In the genomic region with DNA sequence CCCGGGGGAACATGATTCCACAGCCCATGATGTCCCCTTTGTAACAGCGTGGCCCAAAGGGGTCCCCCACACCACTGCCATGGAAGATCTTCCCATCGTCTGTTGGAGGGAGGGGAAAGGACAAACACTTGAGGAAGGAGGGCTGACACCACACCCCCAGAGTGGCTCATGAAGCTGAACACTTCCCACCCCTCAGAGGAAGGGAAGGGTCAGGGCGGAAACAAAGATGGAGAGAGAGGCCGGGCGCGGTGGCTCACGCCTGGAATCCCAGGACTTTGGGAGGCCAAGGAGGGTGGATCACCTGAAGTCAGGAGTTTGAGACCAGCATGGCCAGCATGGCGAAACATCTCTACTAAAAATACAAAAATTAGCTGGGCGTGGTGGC, we compare ENCODE assay signal across 15 cellular contexts. TPM values are rescaled to one million over a fixed set of nuclear protein-coding genes. Genes with fewer than 3 reads are reported as not detected.
DNase-seq lines count a peak whose midpoint lies in the region; ATAC-seq, FAIRE-seq and TF ChIP-seq lines count a peak whose summit lies in the region.
"Had no signal": no experiment of that assay in that cellular context is flagged by ENCODE, and none has a peak within 500 bp of the region (broad histone marks: within the 10 kb centered on the region; RNA-seq: fewer than 3 reads in every experiment).

No MANE protein-coding gene starts in this region.

- H3K27ac ChIP-seq in muscle layer of duodenum (ENCODE audit: low read length) = peak overlapping the region; percentile 80
- peak overlapping the region; percentile 36 to 62 (median 48) for H3K27ac ChIP-seq in transverse colon
- H3K27ac ChIP-seq: KMS-11 had no signal

- no peaks in the 10 kb centered on the region for H3K27me3 ChIP-seq in muscle layer of duodenum (ENCODE audit: low read depth, low read length)
- no peaks in the 10 kb centered on the region for H3K27me3 ChIP-seq in transverse colon
- H3K27me3 ChIP-seq: pancreas had no signal

- H3K36me3 Mint-ChIP-seq in chondrocyte (ENCODE audit: low read depth) = peaks cover 24% of the 10 kb centered on the region

- in situ Hi-C loops in transverse colon (cut with MboI; ENCODE audit: low pct_ligation_motif_present in 1 of 4, low pct_unique_long_range_greater_than_20kb in 1 of 4, low sequenced_read_pairs in 3 of 4) = loop anchor here in 3 of 4 donors (10.0 to 25.0 kb wide), 3 partner anchors 118 to 221 kb away; a partner anchor contains a TSS

- peak overlapping the region; percentile 70 for H3K27ac Mint-ChIP-seq in chondrocyte (ENCODE audit: unreplicated experiment)
- H3K27ac Mint-ChIP-seq: activated T-helper 2 cell treated with anti-CD3 and anti-CD28 coated beads, Interferon-gamma antibody, Interleukin-2, Interleukin-4, amounts not matched to agents 10 μg/mL and 5 μg/mL and 100 μg/mL, durations not matched to agents 14 hours and 24 hours and 36 hours had no signal

- H3K4me3 ChIP-seq in muscle layer of duodenum (ENCODE audit: low read depth in 1 of 2, low read length in 2 of 2) (peak overlapping the region in 1 of 2 donors; percentile 11), transverse colon (no peak overlapping the region)
- H3K4me3 ChIP-seq: pancreas had no signal

- peaks cover 80% of the 10 kb centered on the region for H3K4me1 Mint-ChIP-seq in chondrocyte (ENCODE audit: low read depth)

- H3K9me3 ChIP-seq in muscle layer of duodenum (ENCODE audit: control insufficient read depth in 1 of 2, low read length in 2 of 2) = no peaks in the 10 kb centered on the region
- no peaks in the 10 kb centered on the region for H3K9me3 ChIP-seq in transverse colon
- H3K9me3 ChIP-seq: pancreas had no signal

- peaks cover 18 to 58% of the 10 kb centered on the region in 2 donors for H3K4me1 ChIP-seq in muscle layer of duodenum (ENCODE audit: control insufficient read depth in 1 of 2, insufficient read depth in 2 of 2, low read length in 2 of 2)
- H3K4me1 ChIP-seq in transverse colon = peaks cover 7 to 27% (median 8%) of the 10 kb centered on the region in 4 donors

- TF ChIP-seq CTCF in chondrocyte (IDR thresholded peaks at IDR 0.05) = no peak
- TF ChIP-seq CTCF in transverse colon (IDR thresholded peaks at IDR 0.05) = no peak

- TF ChIP-seq POLR2A in transverse colon (IDR thresholded peaks at IDR 0.05) = no peak
- TF ChIP-seq POLR2A in H54 (IDR thresholded peaks at IDR 0.05; ENCODE audit: low read depth, low read length) = no peak

- DNase-seq in activated effector memory CD4-positive, alpha-beta T cell treated with anti-CD3 and anti-CD28 coated beads, Interleukin-2, amount 50 U/mL, for 16 hours = peak; percentile 56
- no peak for DNase-seq in activated effector memory CD4-positive, alpha-beta T cell treated with Interleukin-2 at 50 U/mL for 16 hours
- DNase-seq in chondrocyte (ENCODE audit: low spot score) = peak; percentile 29
- no peak for DNase-seq in transverse colon
- no peak for DNase-seq in stimulated activated CD4-positive, alpha-beta T cell treated with anti-CD3 and anti-CD28 coated beads, Interleukin-2, amount 100 ng/mL, for 24 hours
- DNase-seq in H54 (ENCODE audit: insufficient read length, low spot score) = no peak

- WGBS in transverse colon (ENCODE audit: low coverage in 1 of 2), 2 donors = 88 to 100% methylated on average over 2 to 10 of the region's 10 CpGs

- no peak for TF ChIP-seq EP300 in transverse colon (IDR thresholded peaks at IDR 0.05; ENCODE audit: low read depth)

- no peak for ATAC-seq in GM18909 (IDR thresholded peaks at IDR 0.05; ENCODE audit: poor library complexity, unreplicated experiment)

- H3K4me3 Mint-ChIP-seq in chondrocyte (ENCODE audit: unreplicated experiment) = no peak overlapping the region
- H3K4me3 Mint-ChIP-seq: stimulated activated naive CD8-positive, alpha-beta T cell treated with anti-CD3 and anti-CD28 coated beads, Interleukin-15, Interleukin-2, amounts not matched to agents 100 ng/mL and 50 ng/mL, for 24 hours had no signal

- peaks cover 27 to 34% of the 10 kb centered on the region in 2 donors for H3K36me3 ChIP-seq in muscle layer of duodenum (ENCODE audit: control insufficient read depth in 1 of 2, insufficient read depth in 2 of 2, low read length in 2 of 2)
- peaks cover 0 to 10% (median 0%) of the 10 kb centered on the region in 4 donors for H3K36me3 ChIP-seq in transverse colon

- intact Hi-C loops in transverse colon (cut with DNase I; ENCODE audit: low total_unique reads) = loop anchor here (10.0 kb wide), 2 partner anchors 128 to 218 kb away; no protein-coding TSS in a partner anchor

- no peaks in the 10 kb centered on the region for H3K9me3 Mint-ChIP-seq in chondrocyte (ENCODE audit: low read depth)
- H3K9me3 Mint-ChIP-seq: activated T-helper 2 cell treated with anti-CD3 and anti-CD28 coated beads, Interferon-gamma antibody, Interleukin-2, Interleukin-4, amounts not matched to agents 10 μg/mL and 5 μg/mL and 100 μg/mL, durations not matched to agents 14 hours and 24 hours and 36 hours; stimulated activated naive CD8-positive, alpha-beta T cell treated with anti-CD3 and anti-CD28 coated beads, Interleukin-15, Interleukin-2, amounts not matched to agents 100 ng/mL and 50 ng/mL, for 24 hours had no signal

- FAIRE-seq in H54 (lab: Jason Lieb, UNC) = no peak
- FAIRE-seq: colon, pancreas had no signal

- no peaks in the 10 kb centered on the region for H3K27me3 Mint-ChIP-seq in chondrocyte (ENCODE audit: low read depth)
- H3K27me3 Mint-ChIP-seq: stimulated activated naive CD8-positive, alpha-beta T cell treated with anti-CD3 and anti-CD28 coated beads, Interleukin-15, Interleukin-2, amounts not matched to agents 100 ng/mL and 50 ng/mL, for 24 hours had no signal

RNA-seq across cellular contexts. Expression of a gene that starts 12.6 kb away (rescaled TPM):
- total RNA-seq in chondrocyte = 37.1 to 40.2 TPM (median 38.5 TPM) in 3 replicates
- total RNA-seq in transverse colon = 10 to 100 TPM; 10.1 to 27.0 (median 21.9) TPM

RNA-seq across cellular contexts. Expression of a gene that starts 16.7 kb away (rescaled TPM):
- total RNA-seq in chondrocyte (104 to 107 TPM (median 105 TPM) in 3 replicates), transverse colon (100 to 1,000 TPM in 2 of 4 donors, 10 to 100 TPM in 2; 48.2 to 397 (median 169) TPM)

RNA-seq across cellular contexts. Expression of a gene that starts 30.9 kb away (rescaled TPM):
- total RNA-seq in chondrocyte = 7.0 to 10.0 TPM (median 8.9 TPM) in 3 replicates
- 100 to 1,000 TPM in 1 of 4 donors, 10 to 100 TPM in 3; 38.5 to 106 (median 94.5) TPM for total RNA-seq in transverse colon
- total RNA-seq: activated T-helper 2 cell treated with anti-CD3 and anti-CD28 coated beads, Interferon-gamma antibody, Interleukin-2, Interleukin-4, amounts not matched to agents 10 μg/mL and 5 μg/mL and 100 μg/mL, durations not matched to agents 14 hours and 24 hours and 36 hours had no signal

RNA-seq across cellular contexts. Expression of a gene that starts 36.7 kb away (rescaled TPM):
- not detected in 3 replicates for total RNA-seq in chondrocyte
- total RNA-seq in transverse colon = under 1 TPM in 1 of 4 donors, not detected in 3; 0.41 TPM
- total RNA-seq: A172; activated T-helper 2 cell treated with anti-CD3 and anti-CD28 coated beads, Interferon-gamma antibody, Interleukin-2, Interleukin-4, amounts not matched to agents 10 μg/mL and 5 μg/mL and 100 μg/mL, durations not matched to agents 14 hours and 24 hours and 36 hours; left colon had no signal

Comparison
In these comparisons a context has a peak if more than half of its experiments do, and no peak if none do; other contexts are left out.
1. DNase-seq: peak in activated effector memory CD4-positive, alpha-beta T cell treated with anti-CD3 and anti-CD28 coated beads, Interleukin-2, amount 50 U/mL, for 16 hours (single experiment) and chondrocyte (single experiment); none in activated effector memory CD4-positive, alpha-beta T cell treated with Interleukin-2 at 50 U/mL for 16 hours (single experiment), transverse colon (single experiment), stimulated activated CD4-positive, alpha-beta T cell treated with anti-CD3 and anti-CD28 coated beads, Interleukin-2, amount 100 ng/mL, for 24 hours (0 of 2) and H54 (single experiment).